ENCODE assay signal across 10 cellular contexts in genomic region chr3:149377408-149378111, GRCh38. TPM values are rescaled to one million over a fixed set of nuclear protein-coding genes. Genes with fewer than 3 reads are reported as not detected.
DNase-seq lines count a peak whose midpoint lies in the region; ATAC-seq and TF ChIP-seq lines count a peak whose summit lies in the region.
"Had no signal": no experiment of that assay in that cellular context is flagged by ENCODE, and none has a peak within 500 bp of the region (broad histone marks: within the 10 kb centered on the region; RNA-seq: fewer than 3 reads in every experiment).

TM4SF1 (minus strand) TSS chr3:149377649; CDS start chr3:149377547, 102 bp downstream.

- H3K4me3 ChIP-seq in GM23338, result no peak within 1 kb of the TSS
- peak within 1 kb of the TSS; percentile 71 for H3K4me3 ChIP-seq in fibroblast of pulmonary artery (replicated peaks; ENCODE audit: low read depth, low read length)
- H3K4me3 ChIP-seq in ovary, result peak within 1 kb of the TSS; percentile 31

- H3K9me3 ChIP-seq in ovary, result no peaks in the 10 kb centered on the region

- peak within 1 kb of the TSS; percentile 95 for H2AFZ ChIP-seq in GM23338

- ATAC-seq in GM23338 (peak; percentile 67; the same call in 2 of the 3 replicates), GM21717 (IDR thresholded peaks at IDR 0.05; ENCODE audit: unreplicated experiment) (no peak)
- no peak for ATAC-seq in activated CD8-positive, alpha-beta T cell treated with anti-CD3 and anti-CD28 coated beads, Interleukin-2, amount 10 ng/mL, durations not matched to agents 7 days and 5 days

- H3K4me3 Mint-ChIP-seq in GM23338, result no peak within 1 kb of the TSS
- H3K4me3 Mint-ChIP-seq in activated CD8-positive, alpha-beta T cell treated with anti-CD3 and anti-CD28 coated beads, Interleukin-2, amount 10 ng/mL, durations not matched to agents 7 days and 5 days, result no peak within 1 kb of the TSS

- H3K27ac Mint-ChIP-seq in GM23338, result no peak within 1 kb of the TSS; the same call in 1 of the 2 replicates
- H3K27ac Mint-ChIP-seq in activated CD8-positive, alpha-beta T cell treated with anti-CD3 and anti-CD28 coated beads, Interleukin-2, amount 10 ng/mL, durations not matched to agents 7 days and 5 days, result no peak within 1 kb of the TSS

- CTCF ChIA-PET in activated CD8-positive, alpha-beta T cell treated with anti-CD3 and anti-CD28 coated beads, Interleukin-2, amount 10 ng/mL, durations not matched to agents 7 days and 5 days (lab: Charles Lee), result no interaction called here

- no peaks in the 10 kb centered on the region for H3F3A ChIP-seq in GM23338 (replicated peaks; ENCODE audit: low read depth)

- TF ChIP-seq CTCF in GM23338 (conservative IDR thresholded peaks at IDR 0.05; ENCODE audit: low read depth in 2 of 2) (no peak), fibroblast of pulmonary artery (IDR thresholded peaks at IDR 0.05; ENCODE audit: low read length, missing control alignments) (peak; percentile 6), ovary (IDR thresholded peaks at IDR 0.05) (no peak)

- H3K27me3 Mint-ChIP-seq in GM23338 (ENCODE audit: insufficient read depth, low read depth, poor library complexity), result peaks cover 5% of the 10 kb centered on the region
- H3K27me3 Mint-ChIP-seq in activated CD8-positive, alpha-beta T cell treated with anti-CD3 and anti-CD28 coated beads, Interleukin-2, amount 10 ng/mL, durations not matched to agents 7 days and 5 days (ENCODE audit: low read depth), result peaks cover 8% of the 10 kb centered on the region

- H3K36me3 ChIP-seq in GM23338 (ENCODE audit: insufficient read depth) (no peaks in the 10 kb centered on the region), ovary (no peaks in the 10 kb centered on the region)

- 9 to 22% (median 9%) methylated on average over 13 of the region's 13 CpGs for WGBS in ovary, 3 donors

- H3K27me3 ChIP-seq in GM23338 (ENCODE audit: insufficient read depth) (no peaks in the 10 kb centered on the region), ovary (no peaks in the 10 kb centered on the region)

- intact Hi-C loops in ovary (cut with DNase I), result no loop called here

- H3K36me3 Mint-ChIP-seq in GM23338 (ENCODE audit: low read depth), result peaks cover 22% of the 10 kb centered on the region
- no peaks in the 10 kb centered on the region for H3K36me3 Mint-ChIP-seq in activated CD8-positive, alpha-beta T cell treated with anti-CD3 and anti-CD28 coated beads, Interleukin-2, amount 10 ng/mL, durations not matched to agents 7 days and 5 days (ENCODE audit: low read depth)
- H3K36me3 Mint-ChIP-seq: naive B cell had no signal

- no peak for TF ChIP-seq EP300 in ovary (IDR thresholded peaks at IDR 0.05)

- H3K4me1 Mint-ChIP-seq in GM23338, result peaks cover 19% of the 10 kb centered on the region
- H3K4me1 Mint-ChIP-seq in activated CD8-positive, alpha-beta T cell treated with anti-CD3 and anti-CD28 coated beads, Interleukin-2, amount 10 ng/mL, durations not matched to agents 7 days and 5 days (ENCODE audit: low read depth), result no peaks in the 10 kb centered on the region
- H3K4me1 Mint-ChIP-seq: IgD-negative memory B cell had no signal

- H3K4me1 ChIP-seq in GM23338 (ENCODE audit: insufficient read depth) (peaks cover 10% of the 10 kb centered on the region; the same call in 1 of the 2 replicates), ovary (ENCODE audit: insufficient read depth) (peaks cover 8% of the 10 kb centered on the region)

- H3K9me3 Mint-ChIP-seq in GM23338, result peaks cover 28% of the 10 kb centered on the region
- H3K9me3 Mint-ChIP-seq in activated CD8-positive, alpha-beta T cell treated with anti-CD3 and anti-CD28 coated beads, Interleukin-2, amount 10 ng/mL, durations not matched to agents 7 days and 5 days (ENCODE audit: insufficient read depth), result no peaks in the 10 kb centered on the region
- H3K9me3 Mint-ChIP-seq: IgD-negative memory B cell had no signal

- DNase-seq in GM23338 (ENCODE audit: low spot score), result peak; percentile 39
- peak; percentile 78 for DNase-seq in SHP77 treated with DMSO at 0.1 percent for 48 hours (lab: John Stamatoyannopoulos, UW)
- peak; percentile 99 for DNase-seq in fibroblast of pulmonary artery (ENCODE audit: low read depth)
- peak; percentile 45 to 66 (median 51) for DNase-seq in ovary
- no peak for DNase-seq in amniotic stem cell (lab: John Stamatoyannopoulos, UW)
- DNase-seq in germinal center (ENCODE audit: low spot score), result no peak
- no peak for DNase-seq in activated CD8-positive, alpha-beta T cell treated with anti-CD3 and anti-CD28 coated beads, Interleukin-2, amount 10 ng/mL, durations not matched to agents 7 days and 5 days
- DNase-seq: naive B cell had no signal

- H3K9me2 ChIP-seq in GM23338 (ENCODE audit: insufficient read depth), result no peaks in the 10 kb centered on the region

- no peaks in the 10 kb centered on the region for H4K20me1 ChIP-seq in GM23338 (replicated peaks; ENCODE audit: insufficient read depth)

- H3K4me2 ChIP-seq in GM23338, result 0 out of 2 replicates have a peak within 1 kb of the TSS, but pooled peaks have one; percentile 15

- TF ChIP-seq POLR2A in ovary (IDR thresholded peaks at IDR 0.05), result no peak

- H3K27ac ChIP-seq in GM23338 (ENCODE audit: low read depth) (no peak within 1 kb of the TSS), ovary (peak within 1 kb of the TSS; percentile 36 to 41)

- POLR2A ChIA-PET in activated CD8-positive, alpha-beta T cell treated with anti-CD3 and anti-CD28 coated beads, Interleukin-2, amount 10 ng/mL, durations not matched to agents 7 days and 5 days (lab: Charles Lee), result no interaction called here

- H3K79me2 ChIP-seq in GM23338 (replicated peaks; ENCODE audit: insufficient read depth), result no peaks in the 10 kb centered on the region

TF ChIP-seq in GM23338, 12 proteins besides CTCF, POLR2A, EP300 and RAD21 (continues in another document):
- TF ChIP-seq ZNF114 (CRISPR knock-in tag; IDR thresholded peaks at IDR 0.05) (no peak), JUNB (IDR thresholded peaks at IDR 0.05; ENCODE audit: unreplicated experiment) (no peak), STAT1 (IDR thresholded peaks at IDR 0.05; ENCODE audit: unreplicated experiment) (no peak), ZNF331 (CRISPR knock-in tag; IDR thresholded peaks at IDR 0.05; ENCODE audit: low read depth) (no peak), ETS1 (IDR thresholded peaks at IDR 0.05) (no peak), EZH2 (IDR thresholded peaks at IDR 0.05; ENCODE audit: low read depth, unreplicated experiment) (no peak), POLR2AphosphoS5 (IDR thresholded peaks at IDR 0.05; ENCODE audit: low read depth) (no peak), REST (IDR thresholded peaks at IDR 0.05; ENCODE audit: unreplicated experiment) (no peak), EZH2phosphoT487 (IDR thresholded peaks at IDR 0.05; ENCODE audit: unreplicated experiment) (no peak), NANOG (IDR thresholded peaks at IDR 0.05; ENCODE audit: borderline replicate concordance) (no peak)

RNA-seq across cellular contexts. Expression of gene TM4SF1, which starts in this region (rescaled TPM):
- total RNA-seq in GM23338 (2014; rRNA removed; shearing (Covaris generic)), result 0.10 TPM in 1 of 2 replicates, not detected in the other
- 0.49 and 0.74 TPM in 2 replicates for polyA plus RNA-seq in GM23338 (2016; fragmentation: Nextera tagmentation; extraction: Ambion mirVana)
- 100 to 1,000 TPM in 1 of 7 donors, 10 to 100 TPM in 6; 35.6 to 207 (median 54.9) TPM for total RNA-seq in ovary
- polyA plus RNA-seq in ovary, result 100 to 1,000 TPM; 103 to 184 TPM
- not detected for total RNA-seq in activated CD8-positive, alpha-beta T cell treated with anti-CD3 and anti-CD28 coated beads, Interleukin-2, amount 10 ng/mL, durations not matched to agents 7 days and 5 days
- polyA plus RNA-seq: IgD-negative memory B cell had no signal

Comparison
In these comparisons a context has a peak if more than half of its experiments do, and no peak if none do; other contexts are left out.
1. RNA of gene TM4SF1 (total RNA-seq): 35.6 to 207 TPM in ovary; 0.10 TPM in GM23338 and not detected in activated CD8-positive, alpha-beta T cell treated with anti-CD3 and anti-CD28 coated beads, Interleukin-2, amount 10 ng/mL, durations not matched to agents 7 days and 5 days; every median in the first group is over 10 times any median in the second.
2. RNA of gene TM4SF1 (polyA plus RNA-seq): 103 to 184 TPM in ovary; 0.49 to 0.74 TPM in GM23338; every median in the first group is over 10 times any median in the second.
3. Peak in DNase-seq, ATAC-seq and H3K4me2 ChIP-seq in GM23338; RNA of the gene not detected or under 1 TPM.
4. DNase-seq: peak in SHP77 treated with DMSO at 0.1 percent for 48 hours (single experiment), fibroblast of pulmonary artery (single experiment) and ovary (5 of 5); none in amniotic stem cell (single experiment), germinal center (single experiment) and activated CD8-positive, alpha-beta T cell treated with anti-CD3 and anti-CD28 coated beads, Interleukin-2, amount 10 ng/mL, durations not matched to agents 7 days and 5 days (single experiment).